Comparison of ENCODE assay signal across 8 cellular contexts in the genomic region with DNA sequence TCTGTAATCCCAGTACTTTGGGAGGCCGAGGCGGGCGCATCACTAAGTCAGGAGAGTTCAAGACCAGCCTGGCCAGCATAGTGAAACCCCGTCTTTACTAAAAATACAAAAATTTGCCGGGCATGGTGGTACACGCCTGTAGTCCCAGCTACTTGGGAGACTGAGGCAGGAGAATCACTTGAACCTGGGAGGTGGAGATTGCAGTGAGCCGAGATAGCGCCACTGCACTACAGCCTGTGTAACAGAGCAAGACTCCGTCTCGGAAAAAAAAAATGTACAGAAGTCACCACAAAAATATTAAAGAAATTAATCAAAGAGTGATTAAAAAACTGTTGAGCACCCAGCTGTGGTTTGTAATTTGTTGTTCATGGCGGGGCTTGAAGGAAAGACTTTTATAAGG. TPM values are rescaled to one million over a fixed set of nuclear protein-coding genes. Genes with fewer than 3 reads are reported as not detected.
A peak's percentile ranks its signal among the peaks of the same experiment; 100 is the strongest.
DNase-seq lines count a peak whose midpoint lies in the region; ATAC-seq and TF ChIP-seq lines count a peak whose summit lies in the region.
"Not testable (repeated sequence)": the region's sequence is repeated elsewhere in the genome, so short reads cannot be mapped to it uniquely, and the experiment has no call there.

No MANE protein-coding gene starts in this region.

- peak overlapping the region; percentile 88 to 98 (median 95) for H3K27ac ChIP-seq in BLaER1 treated with 17β-estradiol and CSF1 and Interleukin-3, amounts not matched to agents 10 nM and 100 nM
- H3K27ac ChIP-seq in HUES48 (ENCODE audit: low read depth, low read length); SK-N-MC; endodermal cell (ENCODE audit: low read depth, low read length); stomach smooth muscle (ENCODE audit: low read length): not testable (repeated sequence)

- H3K4me1 Mint-ChIP-seq in activated naive CD8-positive, alpha-beta T cell treated with anti-CD3 and anti-CD28 coated beads, Interleukin-2, amount 50 U/mL, for 24 hours: peaks cover 57% of the 10 kb centered on the region
- not testable (repeated sequence) for H3K4me1 Mint-ChIP-seq in endodermal cell
- peaks cover 40% of the 10 kb centered on the region for H3K4me1 Mint-ChIP-seq in nephron progenitor cell

- not testable (repeated sequence) for H3K27me3 Mint-ChIP-seq in activated naive CD8-positive, alpha-beta T cell treated with anti-CD3 and anti-CD28 coated beads, Interleukin-2, amount 50 U/mL, for 24 hours; endodermal cell (ENCODE audit: insufficient read depth); nephron progenitor cell (ENCODE audit: low read depth, poor library complexity)

- H3K27me3 ChIP-seq in BLaER1 treated with 17β-estradiol and CSF1 and Interleukin-3, amounts not matched to agents 10 nM and 100 nM; HUES48 (ENCODE audit: control insufficient read depth, insufficient read depth, low read length); endodermal cell (ENCODE audit: control insufficient read depth, insufficient read depth, low read length, poor library complexity, severe bottlenecking); stomach smooth muscle (ENCODE audit: control insufficient read depth in 1 of 2, insufficient read depth in 2 of 2, low read length in 2 of 2): not testable (repeated sequence)

- not testable (repeated sequence) for DNase-seq in SK-N-MC (ENCODE audit: low read depth, low spot score); activated naive CD8-positive, alpha-beta T cell treated with anti-CD3 and anti-CD28 coated beads, Interleukin-2, amount 50 U/mL, for 24 hours; endodermal cell; nephron progenitor cell

- peak overlapping the region; percentile 98 for H3K4me3 Mint-ChIP-seq in activated naive CD8-positive, alpha-beta T cell treated with anti-CD3 and anti-CD28 coated beads, Interleukin-2, amount 50 U/mL, for 24 hours
- H3K4me3 Mint-ChIP-seq in endodermal cell (peak overlapping the region; percentile 100), nephron progenitor cell (peak overlapping the region; percentile 99)

- H3K36me3 Mint-ChIP-seq in activated naive CD8-positive, alpha-beta T cell treated with anti-CD3 and anti-CD28 coated beads, Interleukin-2, amount 50 U/mL, for 24 hours (ENCODE audit: low read depth): peaks cover 46% of the 10 kb centered on the region
- H3K36me3 Mint-ChIP-seq in endodermal cell (ENCODE audit: low read depth) (peaks cover 38% of the 10 kb centered on the region), nephron progenitor cell (ENCODE audit: low read depth) (peaks cover 43% of the 10 kb centered on the region)

- H3K36me3 ChIP-seq in BLaER1 treated with 17β-estradiol and CSF1 and Interleukin-3, amounts not matched to agents 10 nM and 100 nM: peaks cover 35 to 45% (median 40%) of the 10 kb centered on the region in 11 experiments
- H3K36me3 ChIP-seq in HUES48 (ENCODE audit: control insufficient read depth, insufficient read depth, low read length) (peaks cover 31% of the 10 kb centered on the region), SK-N-MC (ENCODE audit: insufficient read depth, low read length) (peaks cover 38% of the 10 kb centered on the region), endodermal cell (ENCODE audit: control insufficient read depth, insufficient read depth, low read length) (peaks cover 34% of the 10 kb centered on the region)
- H3K36me3 ChIP-seq in stomach smooth muscle (ENCODE audit: control insufficient read depth in 2 of 2, insufficient read depth in 2 of 2, low read length in 2 of 2): not testable (repeated sequence)

- TF ChIP-seq CTCF in endodermal cell (conservative IDR thresholded peaks at IDR 0.05); nephron progenitor cell (IDR thresholded peaks at IDR 0.05): not testable (repeated sequence)

- peaks cover 0 to 41% (median 13%) of the 10 kb centered on the region in 11 experiments; a peak in 14 of 22 replicates for H4K20me1 ChIP-seq in BLaER1 treated with 17β-estradiol and CSF1 and Interleukin-3, amounts not matched to agents 10 nM and 100 nM

- peak overlapping the region; percentile 89 to 97 (median 96) for H3K9ac ChIP-seq in BLaER1 treated with 17β-estradiol and CSF1 and Interleukin-3, amounts not matched to agents 10 nM and 100 nM
- H3K9ac ChIP-seq in HUES48 (ENCODE audit: low read depth, low read length) (peak overlapping the region; percentile 81), SK-N-MC (ENCODE audit: insufficient read length) (peak overlapping the region; percentile 84), endodermal cell (ENCODE audit: extremely low read depth, low read length, poor library complexity, severe bottlenecking) (peak overlapping the region; percentile 87), stomach smooth muscle (ENCODE audit: low read length in 2 of 2) (peak overlapping the region; percentile 74 to 88)

- H3K4me3 ChIP-seq in BLaER1 treated with 17β-estradiol and CSF1 and Interleukin-3, amounts not matched to agents 10 nM and 100 nM: peak overlapping the region; percentile 69 to 98 (median 90)
- H3K4me3 ChIP-seq in HUES48 (ENCODE audit: low read depth, low read length): peak overlapping the region; percentile 98
- H3K4me3 ChIP-seq in SK-N-MC: peak overlapping the region; percentile 89
- peak overlapping the region; percentile 97 for H3K4me3 ChIP-seq in endodermal cell (ENCODE audit: low read length)
- H3K4me3 ChIP-seq in iPS-18c (ENCODE audit: insufficient read depth, low read depth, low read length): peak overlapping the region; percentile 84
- peak overlapping the region; percentile 77 to 95 for H3K4me3 ChIP-seq in stomach smooth muscle (ENCODE audit: low read length in 2 of 2)

- peak overlapping the region; percentile 77 to 97 (median 87) for H3K4me2 ChIP-seq in BLaER1 treated with 17β-estradiol and CSF1 and Interleukin-3, amounts not matched to agents 10 nM and 100 nM

- H3K9me3 Mint-ChIP-seq in activated naive CD8-positive, alpha-beta T cell treated with anti-CD3 and anti-CD28 coated beads, Interleukin-2, amount 50 U/mL, for 24 hours; endodermal cell; nephron progenitor cell: not testable (repeated sequence)

- H3K4me1 ChIP-seq in BLaER1 treated with 17β-estradiol and CSF1 and Interleukin-3, amounts not matched to agents 10 nM and 100 nM: peaks cover 16 to 26% (median 24%) of the 10 kb centered on the region in 10 experiments
- H3K4me1 ChIP-seq in HUES48 (ENCODE audit: control insufficient read depth, insufficient read depth, low read length); endodermal cell (ENCODE audit: control insufficient read depth, insufficient read depth, low read length); stomach smooth muscle (ENCODE audit: control insufficient read depth, insufficient read depth, low read length): not testable (repeated sequence)

- not testable (repeated sequence) for ATAC-seq in activated naive CD8-positive, alpha-beta T cell treated with anti-CD3 and anti-CD28 coated beads, Interleukin-2, amount 50 U/mL, for 24 hours

- peak overlapping the region; percentile 98 for H3K27ac Mint-ChIP-seq in activated naive CD8-positive, alpha-beta T cell treated with anti-CD3 and anti-CD28 coated beads, Interleukin-2, amount 50 U/mL, for 24 hours
- H3K27ac Mint-ChIP-seq in endodermal cell: peak overlapping the region; percentile 99
- H3K27ac Mint-ChIP-seq in nephron progenitor cell: peak overlapping the region; percentile 100

- peaks cover 0 to 38% (median 26%) of the 10 kb centered on the region in 11 experiments; a peak in 21 of 22 replicates for H3K9me3 ChIP-seq in BLaER1 treated with 17β-estradiol and CSF1 and Interleukin-3, amounts not matched to agents 10 nM and 100 nM (replicated peaks in 1 of 11)
- H3K9me3 ChIP-seq in HUES48 (ENCODE audit: control insufficient read depth, insufficient read depth, low read length); SK-N-MC (ENCODE audit: low read depth, low read length); endodermal cell (ENCODE audit: control insufficient read depth, low read length); iPS-18c (ENCODE audit: control insufficient read depth, insufficient read depth, low read length); stomach smooth muscle (ENCODE audit: control insufficient read depth in 2 of 2, low read length in 2 of 2): not testable (repeated sequence)

- WGBS in endodermal cell (ENCODE audit: insufficient coverage in 1 of 2, insufficient read length in 1 of 2), 2 experiments: 15 to 24% methylated on average over 5 to 9 of the region's 11 CpGs

RNA-seq across cellular contexts. Expression of a gene that starts 0.8 kb away (rescaled TPM):
- total RNA-seq in endodermal cell: 10 to 100 TPM; 14.0 to 14.6 TPM
- polyA plus RNA-seq in endodermal cell (2013, experiment 1 of 2): 7.9 TPM
- polyA plus RNA-seq in endodermal cell (2013, experiment 2 of 2): 9.2 TPM
